ENCODE assay signal across 26 cellular contexts in genomic region chr17:17466511-17466910, GRCh38.
"Had no signal": no experiment of that assay in that cellular context is flagged by ENCODE, and none has a peak within 500 bp of the region (broad histone marks: within the 10 kb centered on the region; RNA-seq: fewer than 3 reads in every experiment).

No MANE protein-coding gene starts in this region.

- H3K36me3 ChIP-seq: esophagus squamous epithelium, left lung, lower lobe of right lung, neutrophil, ovary, prostate gland, sigmoid colon, thyroid gland, upper lobe of left lung, vagina had no signal

- H3K27ac ChIP-seq: epithelial cell of prostate, esophagus squamous epithelium, left lung, lower lobe of right lung, neutrophil, ovary, prostate gland, sigmoid colon, thyroid gland, upper lobe of left lung, vagina had no signal

- H3K9me3 ChIP-seq: esophagus squamous epithelium, left lung, lower lobe of right lung, neutrophil, ovary, prostate gland, sigmoid colon, thyroid gland, upper lobe of left lung, vagina had no signal

- H3K4me3 ChIP-seq: esophagus squamous epithelium, left lung, lower lobe of right lung, ovary, prostate gland, sigmoid colon, thyroid gland, upper lobe of left lung, vagina had no signal

- H3K4me1 ChIP-seq: esophagus squamous epithelium, left lung, lower lobe of right lung, prostate gland, sigmoid colon, thyroid gland, upper lobe of left lung, vagina had no signal

- DNase-seq: activated CD4-positive, alpha-beta memory T cell treated with anti-CD3 and anti-CD28 coated beads for 36 hours; activated CD4-positive, alpha-beta T cell treated with anti-CD3 and anti-CD28 coated beads, Interleukin-2, amount 10 ng/mL, durations not matched to agents 24 days and 14 days; activated CD4-positive, CD25-positive, alpha-beta regulatory T cell treated with anti-CD3 and anti-CD28 coated beads, Interleukin-2, amount 50 U/mL, for 72 hours; activated CD8-positive, alpha-beta memory T cell treated with anti-CD3 and anti-CD28 coated beads, Interleukin-2, amount 50 U/mL, for 4 hours; activated gamma-delta T cell; activated naive CD4-positive, alpha-beta T cell treated with anti-CD3 and anti-CD28 coated beads, Interleukin-2, amount 10 ng/mL, durations not matched to agents 7 days and 5 days; activated naive CD8-positive, alpha-beta T cell treated with anti-CD3 and anti-CD28 coated beads, Interleukin-2, amount 10 ng/mL, durations not matched to agents 7 days and 5 days; activated T-cell treated with anti-CD3 and anti-CD28 coated beads, Interleukin-2, amount 50 U/mL, for 24 hours; effector CD8-positive, alpha-beta T cell; esophagus squamous epithelium; foreskin melanocyte; left lung; lower lobe of right lung; mesenchymal stem cell; natural killer cell; ovary; sigmoid colon; small intestine; stimulated activated CD4-positive, alpha-beta T cell treated with anti-CD3 and anti-CD28 coated beads, Interleukin-4, amount 100 ng/mL, for 24 hours; thyroid gland; upper lobe of left lung had no signal

- ATAC-seq: left lung; lower lobe of right lung; natural killer cell; stimulated activated effector memory CD8-positive, alpha-beta T cell treated with anti-CD3 and anti-CD28 coated beads, Interleukin-12 subunit alpha, Interleukin-12 subunit beta, amount 100 ng/mL, for 72 hours had no signal

- H3K27me3 ChIP-seq: ovary, thyroid gland, upper lobe of left lung, vagina had no signal
